Comparison of ENCODE assay signal across 23 cellular contexts in genomic region chr14:29955087-29955486, GRCh38.
"Had no signal": no experiment of that assay in that cellular context is flagged by ENCODE, and none has a peak within 500 bp of the region (broad histone marks: within the 10 kb centered on the region; RNA-seq: fewer than 3 reads in every experiment).

No MANE protein-coding gene starts in this region.

- DNase-seq: effector memory CD4-positive, alpha-beta T cell; foreskin keratinocyte; heart right ventricle; hypothalamus; islet precursor cell; left cardiac atrium; left ventricle myocardium superior; mesenchymal stem cell; midbrain; naive B cell; occipital lobe; psoas muscle; spleen; stimulated activated CD4-positive, alpha-beta T cell treated with anti-CD3 and anti-CD28 coated beads, Interleukin-15, amount 100 ng/mL, for 24 hours; stimulated activated CD4-positive, alpha-beta T cell treated with anti-CD3 and anti-CD28 coated beads, Interleukin-1b, Interleukin-23, amount 100 ng/mL, for 48 hours; stimulated activated CD4-positive, alpha-beta T cell treated with anti-CD3 and anti-CD28 coated beads, Interleukin-4, amount 100 ng/mL, for 24 hours; stimulated activated naive CD8-positive, alpha-beta T cell treated with anti-CD3 and anti-CD28 coated beads, Interleukin-15, amount 100 ng/mL, for 72 hours; transverse colon had no signal

- H3K4me1 ChIP-seq: foreskin keratinocyte, heart right ventricle, psoas muscle, spleen, transverse colon had no signal

- H3K27me3 ChIP-seq: foreskin keratinocyte, heart right ventricle, spleen, transverse colon had no signal

- ATAC-seq: esophagus mucosa; foreskin keratinocyte; heart right ventricle; left cardiac atrium; left ventricle myocardium superior; psoas muscle; sciatic nerve; stimulated activated memory B cell treated with anti-CD40 and anti-IgM and Interleukin-4, amounts not matched to agents 10 μg/mL and 1 μg/mL and 100 μg/mL, for 72 hours; stimulated activated naive CD8-positive, alpha-beta T cell treated with anti-CD3 and anti-CD28 coated beads, Interleukin-15, amount 100 ng/mL, for 72 hours had no signal

- H3K4me3 ChIP-seq: heart right ventricle, lung, psoas muscle, spleen, thoracic aorta, transverse colon had no signal

- H3K36me3 ChIP-seq: heart right ventricle, spleen, thoracic aorta, transverse colon had no signal

- H3K27ac ChIP-seq: foreskin keratinocyte, heart right ventricle, psoas muscle, spleen, thoracic aorta, transverse colon had no signal

- H3K9me3 ChIP-seq: psoas muscle, thoracic aorta, transverse colon had no signal
